In the genomic region with DNA sequence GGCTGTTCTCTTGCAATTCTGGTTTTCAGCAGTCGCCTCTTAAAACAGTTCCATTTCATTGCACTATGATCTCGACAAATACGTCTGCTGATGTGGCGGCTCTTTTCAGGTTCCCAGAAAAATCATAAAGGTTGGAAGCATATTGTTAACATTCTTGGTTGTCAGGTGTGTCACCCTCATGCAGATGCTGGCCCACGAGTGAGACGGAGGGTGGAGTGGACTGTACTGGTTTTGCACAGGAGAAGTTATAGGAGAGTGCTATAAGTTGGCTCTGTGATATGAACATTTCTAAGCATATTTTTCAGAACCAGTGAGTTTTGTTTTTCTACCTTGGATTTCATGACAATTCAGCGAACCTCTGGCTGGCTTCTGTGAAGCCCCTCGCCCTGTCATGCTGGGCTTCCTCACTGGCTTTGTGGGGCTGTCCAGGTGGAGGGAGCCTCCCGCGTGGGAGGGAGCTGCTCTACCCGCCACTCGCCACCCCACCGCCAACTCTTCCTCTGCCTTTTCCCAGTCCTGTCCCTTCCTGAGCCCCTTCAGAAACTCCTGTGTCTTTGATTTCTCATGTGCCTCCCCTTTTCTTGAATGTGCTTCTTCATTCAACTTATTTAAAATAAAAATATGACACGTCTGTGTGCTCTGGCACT, we compare ENCODE assay signal across 1 cellular context.
TF ChIP-seq lines count a peak whose summit lies in the region.

No MANE protein-coding gene starts in this region.

TF ChIP-seq in GM23338, 12 proteins besides CTCF, POLR2A, EP300 and RAD21:
- TF ChIP-seq ZNF331 (CRISPR knock-in tag; IDR thresholded peaks at IDR 0.05; ENCODE audit: low read depth) = no peak
- no peak for TF ChIP-seq NANOG (IDR thresholded peaks at IDR 0.05; ENCODE audit: borderline replicate concordance)
- TF ChIP-seq, protein P1, sequence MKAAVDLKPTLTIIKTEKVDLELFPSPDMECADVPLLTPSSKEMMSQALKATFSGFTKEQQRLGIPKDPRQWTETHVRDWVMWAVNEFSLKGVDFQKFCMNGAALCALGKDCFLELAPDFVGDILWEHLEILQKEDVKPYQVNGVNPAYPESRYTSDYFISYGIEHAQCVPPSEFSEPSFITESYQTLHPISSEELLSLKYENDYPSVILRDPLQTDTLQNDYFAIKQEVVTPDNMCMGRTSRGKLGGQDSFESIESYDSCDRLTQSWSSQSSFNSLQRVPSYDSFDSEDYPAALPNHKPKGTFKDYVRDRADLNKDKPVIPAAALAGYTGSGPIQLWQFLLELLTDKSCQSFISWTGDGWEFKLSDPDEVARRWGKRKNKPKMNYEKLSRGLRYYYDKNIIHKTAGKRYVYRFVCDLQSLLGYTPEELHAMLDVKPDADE (IDR thresholded peaks at IDR 0.05) = no peak
